ENCODE assay signal across 8 cellular contexts in genomic region chr3:131502530-131503327, GRCh38. TPM values are rescaled to one million over a fixed set of nuclear protein-coding genes. Genes with fewer than 3 reads are reported as not detected.
DNase-seq lines count a peak whose midpoint lies in the region; ATAC-seq and TF ChIP-seq lines count a peak whose summit lies in the region.

Gene MRPL3, minus strand, starts transcription at chr3:131502971. Its CDS starts 150 bp downstream, at chr3:131502821.

- H3K27me3 ChIP-seq in esophagus (ENCODE audit: control insufficient read depth in 1 of 2, insufficient read depth in 2 of 2, low read length in 2 of 2) (no peaks in the 10 kb centered on the region), mucosa of rectum (ENCODE audit: control insufficient read depth in 2 of 2, insufficient read depth in 2 of 2, low read length in 2 of 2) (no peaks in the 10 kb centered on the region)

- H3K36me3 Mint-ChIP-seq in activated T-cell treated with anti-CD3 and anti-CD28 coated beads, Interleukin-2, amount 50 U/mL, for 24 hours (ENCODE audit: low read depth): peaks cover 48% of the 10 kb centered on the region

- ATAC-seq in GM21717 (IDR thresholded peaks at IDR 0.05; ENCODE audit: unreplicated experiment): peak; percentile 95

- peak; percentile 94 for DNase-seq in DMS53 (lab: John Stamatoyannopoulos, UW)
- peak; percentile 86 for DNase-seq in Jurkat, Clone E6-1 (ENCODE audit: low read depth, low spot score)
- DNase-seq in activated T-cell treated with anti-CD3 and anti-CD28 coated beads, Interleukin-2, amount 50 U/mL, for 24 hours: peak; percentile 89
- peak; percentile 71 to 74 for DNase-seq in stimulated activated CD8-positive, alpha-beta memory T cell treated with anti-CD3 and anti-CD28 coated beads, Interleukin-4, amount 100 ng/mL, for 4 hours (ENCODE audit: low read depth in 2 of 2, low spot score in 1 of 2)

- H3K4me3 Mint-ChIP-seq in activated T-cell treated with anti-CD3 and anti-CD28 coated beads, Interleukin-2, amount 50 U/mL, for 24 hours: peak within 1 kb of the TSS; percentile 99

- peak within 1 kb of the TSS; percentile 68 to 85 for H3K9ac ChIP-seq in mucosa of rectum (ENCODE audit: low read depth in 1 of 2, low read length in 2 of 2)

- H3K27ac ChIP-seq in esophagus (ENCODE audit: low read depth in 2 of 2, low read length in 1 of 2) (peak within 1 kb of the TSS; percentile 62 to 86), mucosa of rectum (ENCODE audit: low read depth in 2 of 2, low read length in 2 of 2) (peak within 1 kb of the TSS; percentile 65 to 70)

- H3K27me3 Mint-ChIP-seq in activated T-cell treated with anti-CD3 and anti-CD28 coated beads, Interleukin-2, amount 50 U/mL, for 24 hours: no peaks in the 10 kb centered on the region

- H3K36me3 ChIP-seq in esophagus (ENCODE audit: control insufficient read depth in 2 of 2, insufficient read depth in 2 of 2, low read length in 1 of 2) (peaks cover 0 to 2% of the 10 kb centered on the region in 2 donors), mucosa of rectum (ENCODE audit: control insufficient read depth in 2 of 2, insufficient read depth in 2 of 2, low read length in 2 of 2) (peaks cover 15 to 21% of the 10 kb centered on the region in 2 donors)

- peak within 1 kb of the TSS; percentile 95 for H3K4me3 ChIP-seq in Jurkat, Clone E6-1 (ENCODE audit: low read length)
- H3K4me3 ChIP-seq in esophagus (ENCODE audit: low read depth in 1 of 2, low read length in 2 of 2): peak within 1 kb of the TSS; percentile 91 to 100
- H3K4me3 ChIP-seq in mucosa of rectum (ENCODE audit: low read length in 2 of 2): peak within 1 kb of the TSS; percentile 85 to 88

- 1 to 2% methylated on average over 46 to 47 of the region's 47 CpGs for WGBS in esophagus, 2 donors

- H3K9me3 Mint-ChIP-seq in activated T-cell treated with anti-CD3 and anti-CD28 coated beads, Interleukin-2, amount 50 U/mL, for 24 hours: no peaks in the 10 kb centered on the region

- H3K4me1 Mint-ChIP-seq in activated T-cell treated with anti-CD3 and anti-CD28 coated beads, Interleukin-2, amount 50 U/mL, for 24 hours (ENCODE audit: low read depth): peaks cover 46% of the 10 kb centered on the region

- peak within 1 kb of the TSS; percentile 98 for H3K27ac Mint-ChIP-seq in activated T-cell treated with anti-CD3 and anti-CD28 coated beads, Interleukin-2, amount 50 U/mL, for 24 hours

- H3K9me3 ChIP-seq in esophagus (ENCODE audit: control insufficient read depth in 2 of 2, insufficient read depth in 1 of 2, low read depth in 1 of 2, low read length in 1 of 2): no peaks in the 10 kb centered on the region
- H3K9me3 ChIP-seq in mucosa of rectum (ENCODE audit: control insufficient read depth in 2 of 2, low read length in 2 of 2): no peaks in the 10 kb centered on the region

- H3K4me1 ChIP-seq in esophagus (ENCODE audit: control insufficient read depth in 2 of 2, insufficient read depth in 2 of 2, low read length in 1 of 2): no peaks in the 10 kb centered on the region
- H3K4me1 ChIP-seq in mucosa of rectum (ENCODE audit: control insufficient read depth in 2 of 2, insufficient read depth in 2 of 2, low read length in 2 of 2): peaks cover 0 to 12% of the 10 kb centered on the region in 2 donors

TF ChIP-seq in PFSK-1, 5 proteins besides CTCF, POLR2A, EP300 and RAD21:
- TF ChIP-seq TAF1 (IDR thresholded peaks at IDR 0.05; ENCODE audit: borderline replicate concordance, insufficient read depth, low read length): peak; percentile 88; the same call in 1 of the 2 replicates
- no peak for TF ChIP-seq SIN3A (IDR thresholded peaks at IDR 0.05; ENCODE audit: borderline replicate concordance, insufficient read depth, low read length)
- TF ChIP-seq FOXP2 (optimal IDR thresholded peaks at IDR 0.05; ENCODE audit: borderline replicate concordance, extremely low read depth, extremely low read length, insufficient read depth): no peak
- peak; percentile 65; the same call in 1 of the 2 replicates for TF ChIP-seq POLR2AphosphoS5 (IDR thresholded peaks at IDR 0.05; ENCODE audit: low read depth, low read length)
- no peak for TF ChIP-seq REST (IDR thresholded peaks at IDR 0.05; ENCODE audit: insufficient read depth in 1 of 2, low read depth in 2 of 2, low read length in 2 of 2)

RNA-seq across cellular contexts. Expression of gene MRPL3, which starts in this region (rescaled TPM):
- 164 TPM for polyA plus RNA-seq in Jurkat, Clone E6-1 (2012; ENCODE audit: insufficient read depth, insufficient read length)
- polyA plus RNA-seq in PFSK-1 (2012; ENCODE audit: insufficient read length, low read depth): 69.4 TPM
- 10 to 100 TPM; 61.1 to 79.1 TPM for polyA plus RNA-seq in esophagus

Comparison
In these comparisons a context has a peak if more than half of its experiments do, and no peak if none do; other contexts are left out.
1. Peak in every context shown above with its lines: DNase-seq, ATAC-seq, H3K4me3 ChIP-seq and H3K27ac ChIP-seq.